Comparison of ENCODE assay signal across 8 cellular contexts in genomic region chr12:54749191-54749818, GRCh38.
DNase-seq lines count a peak whose midpoint lies in the region; ATAC-seq, FAIRE-seq and TF ChIP-seq lines count a peak whose summit lies in the region.

No MANE protein-coding gene starts in this region.

- DNase-seq in GM12892 (ENCODE audit: insufficient read length) = no peak
- DNase-seq in OCI-M1 (lab: John Stamatoyannopoulos, UW) = peak; percentile 76
- peak; percentile 36 for DNase-seq in amniotic epithelial cell (ENCODE audit: low read depth)
- peak; percentile 31 for DNase-seq in iPS DF 6.9 (ENCODE audit: low read depth, low spot score)
- DNase-seq in stimulated activated CD4-positive, alpha-beta T cell treated with anti-CD3 and anti-CD28 coated beads, TNF-alpha, amount 100 ng/mL, for 48 hours (ENCODE audit: low read depth in 3 of 3) = peak in 2 of 3 donors; percentile 9 to 34
- no peak for DNase-seq in OCI-M2 (lab: John Stamatoyannopoulos, UW; ENCODE audit: unreplicated experiment)

- TF ChIP-seq CTCF in C4-2B (conservative IDR thresholded peaks at IDR 0.05) = peak; percentile 87

- no peak for TF ChIP-seq POLR2A in GM12892 (IDR thresholded peaks at IDR 0.05; ENCODE audit: low read depth, low read length)

- no peaks in the 10 kb centered on the region for H3K9me3 ChIP-seq in iPS DF 6.9 (ENCODE audit: control insufficient read depth, insufficient read depth, low read length)

- ATAC-seq in HG03432 (IDR thresholded peaks at IDR 0.05; ENCODE audit: unreplicated experiment) = peak; percentile 74

- no peaks in the 10 kb centered on the region for H3K4me1 ChIP-seq in iPS DF 6.9 (ENCODE audit: control insufficient read depth, insufficient read depth, low read length)

- no CpG with 5 or more reads among the region's 5 CpGs for WGBS in iPS DF 6.9 (ENCODE audit: insufficient coverage, insufficient read length)

- H3K4me3 ChIP-seq in iPS DF 6.9 (ENCODE audit: low read length) = no peak overlapping the region

- peak; percentile 79 for FAIRE-seq in GM12892 (lab: Jason Lieb, UNC)

- no peaks in the 10 kb centered on the region for H3K36me3 ChIP-seq in iPS DF 6.9 (ENCODE audit: control insufficient read depth, insufficient read depth, low read length)

- H3K27me3 ChIP-seq in iPS DF 6.9 (ENCODE audit: control insufficient read depth, insufficient read depth, low read length) = no peaks in the 10 kb centered on the region

- H3K27ac ChIP-seq in C4-2B = no peak overlapping the region
- no peak overlapping the region for H3K27ac ChIP-seq in iPS DF 6.9 (ENCODE audit: low read length)

Comparison
In these comparisons a context has a peak if more than half of its experiments do, and no peak if none do; other contexts are left out.
1. DNase-seq: peak in OCI-M1 (single experiment), amniotic epithelial cell (single experiment), iPS DF 6.9 (single experiment) and stimulated activated CD4-positive, alpha-beta T cell treated with anti-CD3 and anti-CD28 coated beads, TNF-alpha, amount 100 ng/mL, for 48 hours (2 of 3); none in GM12892 (single experiment) and OCI-M2 (single experiment).